18 cellular contexts compared by ENCODE assay signal in the genomic region with DNA sequence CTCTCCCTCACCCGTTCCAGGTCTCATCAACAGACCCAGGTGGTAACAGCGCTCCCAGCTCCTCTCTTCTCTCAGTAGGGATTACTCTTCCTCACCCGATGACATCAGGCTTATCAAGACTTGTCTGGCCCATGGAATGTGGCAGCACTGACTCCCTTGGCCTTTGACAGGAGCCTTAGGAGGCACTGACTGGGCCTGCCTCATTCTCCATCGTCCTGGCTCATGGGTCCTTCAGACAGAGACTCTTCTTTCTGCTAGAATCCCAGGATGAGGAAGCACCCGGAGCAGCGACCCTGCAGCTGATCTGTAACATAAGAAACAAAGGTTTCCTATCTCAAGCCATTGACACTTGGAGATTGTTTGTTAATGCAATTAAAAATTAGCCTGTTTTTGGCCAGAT.
"Had no signal": no experiment of that assay in that cellular context is flagged by ENCODE, and none has a peak within 500 bp of the region (broad histone marks: within the 10 kb centered on the region; RNA-seq: fewer than 3 reads in every experiment).

No MANE protein-coding gene starts in this region.

- H3K4me1 ChIP-seq: esophagus muscularis mucosa, foreskin keratinocyte, gastroesophageal sphincter, heart left ventricle, left lung, lower lobe of right lung had no signal

- H3K27ac ChIP-seq: coronary artery, dorsolateral prefrontal cortex, epithelial cell of prostate, esophagus muscularis mucosa, foreskin keratinocyte, gastroesophageal sphincter, heart left ventricle, left lung, lower lobe of right lung had no signal

- H3K4me1 Mint-ChIP-seq: naive thymus-derived CD4-positive, alpha-beta T cell had no signal

- H3K36me3 ChIP-seq: esophagus muscularis mucosa, gastroesophageal sphincter, heart left ventricle, left lung, lower lobe of right lung had no signal

- DNase-seq: dermis blood vessel endothelial cell; dorsolateral prefrontal cortex; effector CD4-positive, alpha-beta T cell; effector memory CD4-positive, alpha-beta T cell; foreskin keratinocyte; heart left ventricle; hippocampal formation; left cardiac atrium; left lung; left ventricle myocardium superior; lower lobe of right lung; mesenchymal stem cell; midbrain; naive thymus-derived CD4-positive, alpha-beta T cell had no signal

- H3K27ac Mint-ChIP-seq: naive thymus-derived CD4-positive, alpha-beta T cell had no signal

- H3K4me3 ChIP-seq: coronary artery, dorsolateral prefrontal cortex, esophagus muscularis mucosa, gastroesophageal sphincter, heart left ventricle, left lung, lower lobe of right lung had no signal

- H3K4me3 Mint-ChIP-seq: naive thymus-derived CD4-positive, alpha-beta T cell had no signal

- ATAC-seq: foreskin keratinocyte; gastroesophageal sphincter; heart left ventricle; left cardiac atrium; left lung; left ventricle myocardium superior; lower lobe of right lung; naive thymus-derived CD4-positive, alpha-beta T cell had no signal

- H3K27me3 ChIP-seq: foreskin keratinocyte, left lung had no signal

- H3K9me3 ChIP-seq: esophagus muscularis mucosa, left lung, lower lobe of right lung had no signal
